ENCODE assay signal across 5 cellular contexts in genomic region chr6:32042276-32042675, GRCh38. TPM values are rescaled to one million over a fixed set of nuclear protein-coding genes. Genes with fewer than 3 reads are reported as not detected.
"Had no signal": no experiment of that assay in that cellular context is flagged by ENCODE, and none has a peak within 500 bp of the region (broad histone marks: within the 10 kb centered on the region; RNA-seq: fewer than 3 reads in every experiment).

No MANE protein-coding gene starts in this region.

RNA-seq across cellular contexts. Expression of gene CYP21A2, which starts 4.1 kb away (rescaled TPM):
- total RNA-seq: kidney epithelial cell, lung microvascular endothelial cell, mononuclear cell, myocyte had no signal
- polyA plus RNA-seq: mammary epithelial cell had no signal
